ENCODE assay signal across 23 cellular contexts in genomic region chr9:130408669-130409068, GRCh38. TPM values are rescaled to one million over a fixed set of nuclear protein-coding genes. Genes with fewer than 3 reads are reported as not detected.
DNase-seq lines count a peak whose midpoint lies in the region; ATAC-seq, FAIRE-seq and TF ChIP-seq lines count a peak whose summit lies in the region.
"Had no signal": no experiment of that assay in that cellular context is flagged by ENCODE, and none has a peak within 500 bp of the region (broad histone marks: within the 10 kb centered on the region; RNA-seq: fewer than 3 reads in every experiment).

No MANE protein-coding gene starts in this region.

- H3K27me3 ChIP-seq in GM06990 (replicated peaks; ENCODE audit: control insufficient read depth, insufficient read depth, low read length) = no peaks in the 10 kb centered on the region; the same call in 1 of the 2 replicates
- no peaks in the 10 kb centered on the region for H3K27me3 ChIP-seq in WERI-Rb-1 (ENCODE audit: insufficient read depth, low read depth, severe bottlenecking)
- H3K27me3 ChIP-seq: BE2C had no signal

- H3K4me3 ChIP-seq in GM06990 (replicated peaks; ENCODE audit: low read depth, low read length) (no peak overlapping the region), WERI-Rb-1 (ENCODE audit: low read depth, low read length) (no peak overlapping the region), kidney (ENCODE audit: low read length in 2 of 2) (no peak overlapping the region)
- H3K4me3 ChIP-seq: A549, HAP-1, SK-N-MC had no signal

- peaks cover 15% of the 10 kb centered on the region for H3K4me1 Mint-ChIP-seq in HFFc6 (ENCODE audit: low read depth)

- TF ChIP-seq CTCF in GM06990 (IDR thresholded peaks at IDR 0.05; ENCODE audit: insufficient read depth, low read length, poor library complexity, severe bottlenecking) (peak; percentile 5), HFFc6 (IDR thresholded peaks at IDR 0.05) (peak; percentile 21; the same call in 1 of the 2 replicates), WERI-Rb-1 (IDR thresholded peaks at IDR 0.05; ENCODE audit: low read depth, low read length) (peak; percentile 48), kidney (IDR thresholded peaks at IDR 0.05; ENCODE audit: borderline replicate concordance, extremely low read depth, insufficient read depth) (peak; percentile 19)

- DNase-seq in GM06990 (ENCODE audit: extremely low read depth, insufficient read length) = no peak
- DNase-seq in HFFc6 = no peak
- no peak for DNase-seq in WERI-Rb-1
- no peak for DNase-seq in kidney
- DNase-seq in NCI-H1417 treated with DMSO at 0.1 percent for 48 hours (lab: John Stamatoyannopoulos, UW) = no peak
- DNase-seq: BE2C, DMS79, IMR-90, Karpas-422, MV-4-11, NCI-H1694 treated with DMSO at 0.1 percent for 48 hours, NCI-H446, NCI-H526, SHP77 treated with DMSO at 0.1 percent for 48 hours, T-helper 2 cell had no signal

- H3K9ac ChIP-seq in kidney (ENCODE audit: low read length in 2 of 2) = no peak overlapping the region

- intact Hi-C loops in kidney (cut with DNase I) = no loop called here

- H3K36me3 Mint-ChIP-seq in HFFc6 (ENCODE audit: low read depth) = no peaks in the 10 kb centered on the region

- H3K27me3 Mint-ChIP-seq in HFFc6 (ENCODE audit: insufficient read depth) = peaks cover 29% of the 10 kb centered on the region

- no peaks in the 10 kb centered on the region for H3K36me3 ChIP-seq in GM06990 (ENCODE audit: control insufficient read depth, insufficient read depth, low read length)
- no peaks in the 10 kb centered on the region for H3K36me3 ChIP-seq in WERI-Rb-1
- H3K36me3 ChIP-seq in kidney (ENCODE audit: control insufficient read depth in 1 of 2, insufficient read depth in 2 of 2, low read length in 2 of 2) = no peaks in the 10 kb centered on the region
- H3K36me3 ChIP-seq: BE2C, HAP-1 had no signal

- no peaks in the 10 kb centered on the region for H3K4me1 ChIP-seq in kidney (ENCODE audit: control insufficient read depth in 1 of 2, insufficient read depth in 1 of 2, low read depth in 1 of 2, low read length in 2 of 2)
- H3K4me1 ChIP-seq: A549, BE2C, HAP-1 had no signal

- H3K27ac Mint-ChIP-seq in HFFc6 = no peak overlapping the region

- no peak overlapping the region for H3K27ac ChIP-seq in WERI-Rb-1
- H3K27ac ChIP-seq in kidney (ENCODE audit: low read depth in 2 of 2, low read length in 2 of 2) = no peak overlapping the region
- H3K27ac ChIP-seq: A549, RWPE1, SK-N-MC had no signal

- H3K9me3 Mint-ChIP-seq in HFFc6 = no peaks in the 10 kb centered on the region; the same call in 1 of the 2 replicates

- ATAC-seq in GM21825 (IDR thresholded peaks at IDR 0.05; ENCODE audit: unreplicated experiment) (no peak), SK-N-SH treated with all-trans-retinoic acid at 6 μM for 48 hours (no peak)
- ATAC-seq: A549 had no signal

- FAIRE-seq in kidney (lab: Jason Lieb, UNC) = no peak
- FAIRE-seq: A549, GM12892, GM18507 had no signal

- H3K4me3 Mint-ChIP-seq in HFFc6 = no peak overlapping the region

- peaks cover 4% of the 10 kb centered on the region for H3K9me3 ChIP-seq in WERI-Rb-1 (ENCODE audit: severe bottlenecking)
- H3K9me3 ChIP-seq in kidney (ENCODE audit: control insufficient read depth in 1 of 2, low read length in 2 of 2) = no peaks in the 10 kb centered on the region
- H3K9me3 ChIP-seq: A549, BE2C, HAP-1 had no signal

TF ChIP-seq in SK-N-SH treated with all-trans-retinoic acid at 6 μM for 48 hours, 23 proteins besides CTCF, POLR2A, EP300 and RAD21:
- no peak for TF ChIP-seq RARB (CRISPR knock-in tag; IDR thresholded peaks at IDR 0.05)
- TF ChIP-seq ZNF70 (CRISPR knock-in tag; IDR thresholded peaks at IDR 0.05) = no peak
- TF ChIP-seq ARNTL (CRISPR knock-in tag; IDR thresholded peaks at IDR 0.05; ENCODE audit: borderline replicate concordance, low read depth) = no peak
- TF ChIP-seq TSHZ2 (CRISPR knock-in tag; IDR thresholded peaks at IDR 0.05) = no peak
- no peak for TF ChIP-seq SNAI2 (CRISPR knock-in tag; IDR thresholded peaks at IDR 0.05)
- no peak for TF ChIP-seq GLIS3 (CRISPR knock-in tag; IDR thresholded peaks at IDR 0.05)
- no peak for TF ChIP-seq CREB5 (CRISPR knock-in tag; IDR thresholded peaks at IDR 0.05; ENCODE audit: low read depth)
- no peak for TF ChIP-seq ZFP3 (CRISPR knock-in tag; IDR thresholded peaks at IDR 0.05)
- TF ChIP-seq BACH2 (CRISPR knock-in tag; IDR thresholded peaks at IDR 0.05; ENCODE audit: borderline replicate concordance) = no peak
- TF ChIP-seq ISL1 (CRISPR knock-in tag; IDR thresholded peaks at IDR 0.05) = no peak

RNA-seq across cellular contexts. Expression of gene ASS1, which starts 36.1 kb away (rescaled TPM):
- 100 to 1,000 TPM in 1 of 6 experiments, 10 to 100 TPM in 5; 48.6 to 103 (median 53.7) TPM for total RNA-seq in HFFc6 (2021; fragmentation: NEBNext Ultra II Directional; extraction: Animal tissue kit (Norgen Biotek cat#: 25700))
- 124 TPM for total RNA-seq in kidney
- 1,185 TPM for polyA plus RNA-seq in kidney (ENCODE audit: insufficient read depth, low read depth, low replicate concordance)
